Comparison of ENCODE assay signal across 11 cellular contexts in genomic region chr3:54121404-54122045, GRCh38. TPM values are rescaled to one million over a fixed set of nuclear protein-coding genes. Genes with fewer than 3 reads are reported as not detected.
A peak's percentile ranks its signal among the peaks of the same experiment; 100 is the strongest.
DNase-seq lines count a peak whose midpoint lies in the region; ATAC-seq and TF ChIP-seq lines count a peak whose summit lies in the region.
"Had no signal": no experiment of that assay in that cellular context is flagged by ENCODE, and none has a peak within 500 bp of the region (broad histone marks: within the 10 kb centered on the region; RNA-seq: fewer than 3 reads in every experiment).

No MANE protein-coding gene starts in this region.

- peak overlapping the region; percentile 79 for H3K4me2 ChIP-seq in mammary epithelial cell (ENCODE audit: insufficient read depth, low read depth, low read length)

- H3K27me3 Mint-ChIP-seq in MCF 10A (ENCODE audit: insufficient read depth, unreplicated experiment), result peaks cover 42% of the 10 kb centered on the region

- peaks cover 4 to 13% of the 10 kb centered on the region in 2 donors for H3K4me1 ChIP-seq in breast epithelium
- peaks cover 11% of the 10 kb centered on the region for H3K4me1 ChIP-seq in mammary epithelial cell (ENCODE audit: insufficient read depth, low read length)
- peaks cover 12% of the 10 kb centered on the region for H3K4me1 ChIP-seq in lower lobe of right lung
- no peaks in the 10 kb centered on the region for H3K4me1 ChIP-seq in aorta (ENCODE audit: control insufficient read depth in 1 of 2, insufficient read depth in 2 of 2, low read length in 2 of 2)
- H3K4me1 ChIP-seq in SJCRH30, result no peaks in the 10 kb centered on the region

- dilution Hi-C loops in mammary epithelial cell (cut with HindIII; ENCODE audit: low sequenced_read_pairs), result no loop called here

- no peaks in the 10 kb centered on the region for H4K20me1 ChIP-seq in mammary epithelial cell (ENCODE audit: insufficient read depth, low read length)

- DNase-seq in breast epithelium (ENCODE audit: low spot score in 2 of 2) (no peak), MCF 10A (ENCODE audit: unreplicated experiment) (no peak), mammary epithelial cell (no peak), lower lobe of right lung (no peak), aorta (no peak), NCI-H1092 treated with DMSO at 0.1 percent for 48 hours (lab: John Stamatoyannopoulos, UW) (no peak), NCI-H146 (lab: John Stamatoyannopoulos, UW) (no peak), SJCRH30 (no peak)
- DNase-seq: activated gamma-delta T cell; CD4-positive, CD25-positive, alpha-beta regulatory T cell had no signal

- H2AFZ ChIP-seq in mammary epithelial cell (ENCODE audit: low read depth, low read length), result peak overlapping the region; percentile 32

- H3K27me3 ChIP-seq in breast epithelium (peaks cover 5 to 54% of the 10 kb centered on the region in 2 donors), mammary epithelial cell (ENCODE audit: insufficient read depth, low read length) (peaks cover 24% of the 10 kb centered on the region), lower lobe of right lung (ENCODE audit: low read depth) (peaks cover 40% of the 10 kb centered on the region), aorta (ENCODE audit: control insufficient read depth in 1 of 2, insufficient read depth in 2 of 2, low read length in 1 of 2) (no peaks in the 10 kb centered on the region), SJCRH30 (no peaks in the 10 kb centered on the region)

- H3K4me3 ChIP-seq in breast epithelium, result peak overlapping the region; percentile 49 to 80 (median 60)
- H3K4me3 ChIP-seq in mammary epithelial cell (replicated peaks in 1 of 3; ENCODE audit: insufficient read depth in 1 of 3, low read depth in 2 of 3, low read length in 3 of 3), result peak overlapping the region in 2 of 3 experiments; percentile 26 to 32
- peak overlapping the region; percentile 56 for H3K4me3 ChIP-seq in lower lobe of right lung
- peak overlapping the region; percentile 48 to 65 for H3K4me3 ChIP-seq in aorta (ENCODE audit: low read length in 2 of 2)
- no peak overlapping the region for H3K4me3 ChIP-seq in SJCRH30

- no peak overlapping the region for H3K4me3 Mint-ChIP-seq in MCF 10A (ENCODE audit: unreplicated experiment)
- H3K4me3 Mint-ChIP-seq: CD4-positive, CD25-positive, alpha-beta regulatory T cell had no signal

- no peak for TF ChIP-seq POLR2A in breast epithelium (IDR thresholded peaks at IDR 0.05)

- TF ChIP-seq CTCF in breast epithelium (IDR thresholded peaks at IDR 0.05), result no peak
- no peak for TF ChIP-seq CTCF in MCF 10A (IDR thresholded peaks at IDR 0.05; ENCODE audit: unreplicated experiment)
- no peak for TF ChIP-seq CTCF in mammary epithelial cell (conservative IDR thresholded peaks at IDR 0.05 in 1 of 2, IDR thresholded peaks at IDR 0.05 in 1 of 2; ENCODE audit: extremely low read depth in 1 of 2, insufficient read depth in 1 of 2, low read depth in 1 of 2, low read length in 2 of 2)
- TF ChIP-seq CTCF in lower lobe of right lung (IDR thresholded peaks at IDR 0.05), result no peak

- BruUV-seq in MCF 10A (replicated peaks; lab: Mats Ljungman, UMichigan), result no TSS peak
- no TSS peak for BruUV-seq in mammary epithelial cell (replicated peaks; lab: Mats Ljungman, UMichigan)

- H3K9me3 ChIP-seq in breast epithelium, result no peaks in the 10 kb centered on the region
- no peaks in the 10 kb centered on the region for H3K9me3 ChIP-seq in mammary epithelial cell (replicated peaks; ENCODE audit: insufficient read depth, low read length)
- no peaks in the 10 kb centered on the region for H3K9me3 ChIP-seq in lower lobe of right lung
- no peaks in the 10 kb centered on the region for H3K9me3 ChIP-seq in aorta (ENCODE audit: control insufficient read depth, low read length)
- no peaks in the 10 kb centered on the region for H3K9me3 ChIP-seq in SJCRH30 (replicated peaks)

- POLR2A ChIA-PET in MCF 10A (lab: Yijun Ruan, JAX), result no interaction called here

- WGBS in mammary epithelial cell (ENCODE audit: low coverage, missing lambda C conversion rate), result 3% methylated on average over 12 of the region's 71 CpGs
- WGBS in aorta, 2 donors, result 0 to 1% methylated on average over 52 to 71 of the region's 71 CpGs

- intact Hi-C loops in breast epithelium (cut with DNase I; ENCODE audit: low total_unique reads), result no loop called here
- intact Hi-C loops in MCF 10A (cut with micrococcal nuclease), result no loop called here
- intact Hi-C loops in mammary epithelial cell (cut with micrococcal nuclease), result no loop called here
- intact Hi-C loops in lower lobe of right lung (cut with DNase I), result no loop called here
- intact Hi-C loops in aorta (cut with DNase I), result no loop called here

- ATAC-seq in lower lobe of right lung (peak; percentile 58 to 64), aorta (ENCODE audit: low FRiP score) (no peak)

- no peak overlapping the region for H3K9ac ChIP-seq in mammary epithelial cell (ENCODE audit: insufficient read depth, low read length)

- H3K27ac ChIP-seq in breast epithelium (no peak overlapping the region), mammary epithelial cell (ENCODE audit: insufficient read depth, low read depth, low read length) (no peak overlapping the region), lower lobe of right lung (no peak overlapping the region), aorta (ENCODE audit: low read depth in 1 of 2, low read length in 2 of 2) (no peak overlapping the region), SJCRH30 (no peak overlapping the region)

- H3K36me3 ChIP-seq in breast epithelium, result no peaks in the 10 kb centered on the region
- no peaks in the 10 kb centered on the region for H3K36me3 ChIP-seq in mammary epithelial cell (ENCODE audit: insufficient read depth, low read length)
- H3K36me3 ChIP-seq in lower lobe of right lung, result no peaks in the 10 kb centered on the region
- H3K36me3 ChIP-seq in aorta (ENCODE audit: control insufficient read depth in 1 of 2, insufficient read depth in 2 of 2, low read length in 1 of 2), result no peaks in the 10 kb centered on the region
- H3K36me3 ChIP-seq in SJCRH30, result no peaks in the 10 kb centered on the region

- H3K36me3 Mint-ChIP-seq in MCF 10A (ENCODE audit: insufficient read depth, unreplicated experiment), result no peaks in the 10 kb centered on the region
- H3K36me3 Mint-ChIP-seq: CD4-positive, CD25-positive, alpha-beta regulatory T cell had no signal

- in situ Hi-C loops in mammary epithelial cell (cut with MboI; ENCODE audit: low sequenced_read_pairs in 2 of 2), result no loop called here

- no peak overlapping the region for H3K27ac Mint-ChIP-seq in MCF 10A (ENCODE audit: low read depth, unreplicated experiment)
- H3K27ac Mint-ChIP-seq: CD4-positive, CD25-positive, alpha-beta regulatory T cell had no signal

- peaks cover 5% of the 10 kb centered on the region for H3K4me1 Mint-ChIP-seq in MCF 10A (ENCODE audit: insufficient read depth, unreplicated experiment)

- CTCF ChIA-PET in MCF 10A (lab: Yijun Ruan, JAX), result interaction anchor here (0.6 kb wide), 1 partner anchor 51 kb away, joined by 3 read pairs; no protein-coding TSS in a partner anchor
- CTCF ChIA-PET in mammary epithelial cell (lab: Charles Lee; ENCODE audit: low non-redundant PET), result no interaction called here

- H3K9me3 Mint-ChIP-seq in MCF 10A (ENCODE audit: unreplicated experiment), result peaks cover 2% of the 10 kb centered on the region

- no peaks in the 10 kb centered on the region for H3K79me2 ChIP-seq in mammary epithelial cell (ENCODE audit: insufficient read depth, low read length)

RNA-seq across cellular contexts. Expression of gene CACNA2D3, which starts 0.8 kb away (rescaled TPM):
- total RNA-seq in breast epithelium (1 to 10 TPM in 2 of 3 donors, under 1 TPM in 1; 0.59 to 3.4 (median 2.3) TPM), MCF 10A (2022) (1.5 and 2.3 TPM in 2 replicates), mammary epithelial cell (under 1 TPM in 1 of 2 donors, not detected in 1; 0.17 TPM), lower lobe of right lung (3.6 TPM), aorta (1 to 10 TPM; 1.2 to 2.4 TPM)
- polyA plus RNA-seq in mammary epithelial cell (0.05 TPM), aorta (1 to 10 TPM in 1 of 2 donors, under 1 TPM in 1; 0.72 to 1.8 TPM)
- not detected for polyA minus RNA-seq in mammary epithelial cell
- 0.15 and 0.22 TPM in 2 replicates for total RNA-seq in SJCRH30 (2014; rRNA removed; shearing (Covaris generic))
- total RNA-seq: CD4-positive, CD25-positive, alpha-beta regulatory T cell; pulmonary artery endothelial cell had no signal
- polyA plus RNA-seq: CD4-positive, CD25-positive, alpha-beta regulatory T cell had no signal
